ENCODE assay signal across 8 cellular contexts in the genomic region with DNA sequence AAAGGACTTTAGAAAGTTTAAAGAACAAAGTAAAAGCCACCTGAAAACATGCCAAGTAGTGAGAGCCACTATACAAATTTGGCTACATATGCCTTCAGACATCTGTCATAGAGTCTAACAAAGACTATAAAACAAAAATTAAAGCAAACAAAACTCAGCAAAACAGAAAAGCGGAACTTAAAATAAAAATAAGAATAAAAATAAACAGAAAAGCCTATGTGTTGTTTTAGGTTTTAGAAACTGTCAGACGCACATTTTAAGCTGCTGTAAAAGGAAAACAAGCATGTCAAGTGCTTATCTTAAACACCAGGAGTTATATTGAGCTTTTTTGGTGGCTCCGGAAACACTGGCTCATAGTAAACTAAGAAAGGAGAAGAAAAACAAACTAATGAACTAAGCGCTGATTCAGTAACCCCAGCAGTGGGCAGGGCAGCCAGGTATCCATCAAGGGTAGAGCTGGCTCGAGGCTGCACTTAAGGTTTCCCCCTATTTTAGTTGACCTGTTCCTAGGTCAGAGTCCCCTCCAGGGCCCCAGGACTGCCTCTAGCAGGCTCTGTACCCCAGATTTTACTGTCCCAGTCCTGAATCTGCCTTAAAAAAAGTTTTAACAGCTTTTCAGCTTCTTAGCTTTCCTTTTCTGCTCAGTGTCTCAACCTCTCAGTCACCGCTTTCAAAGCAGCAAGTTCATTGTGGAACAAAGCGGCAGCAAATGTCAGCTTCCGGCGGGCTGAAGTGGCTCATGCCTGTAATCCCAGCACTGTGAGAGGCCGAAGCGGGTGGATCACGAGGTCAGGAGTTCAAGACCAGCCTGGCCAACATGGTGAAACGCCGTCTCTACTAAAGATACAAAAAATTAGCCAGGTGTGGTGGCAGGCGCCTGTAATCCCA. TPM values are rescaled to one million over a fixed set of nuclear protein-coding genes. Genes with fewer than 3 reads are reported as not detected.
DNase-seq lines count a peak whose midpoint lies in the region; ATAC-seq, FAIRE-seq and TF ChIP-seq lines count a peak whose summit lies in the region.

No MANE protein-coding gene starts in this region.

- WGBS in lower leg skin, 2 donors = 69 to 73% methylated on average over 15 of the region's 15 CpGs

- H3K4me2 ChIP-seq in astrocyte (ENCODE audit: low read length) = peak overlapping the region; percentile 56

- H3K9ac ChIP-seq in astrocyte (ENCODE audit: low read length) = no peak overlapping the region

- peaks cover 8% of the 10 kb centered on the region for H3K4me1 ChIP-seq in Panc1 (ENCODE audit: control insufficient read depth, insufficient read depth, low read length)
- H3K4me1 ChIP-seq in astrocyte (ENCODE audit: insufficient read depth, low read length) = peaks cover 8% of the 10 kb centered on the region

- BruUV-seq in Panc1 (replicated peaks; lab: Mats Ljungman, UMichigan) = no TSS peak

- intact Hi-C loops in Panc1 (cut with micrococcal nuclease; ENCODE audit: unreplicated experiment) = no loop called here
- intact Hi-C loops in lower leg skin (cut with DNase I; ENCODE audit: low total_unique reads) = no loop called here

- TF ChIP-seq CTCF in HFFc6 (IDR thresholded peaks at IDR 0.05) = no peak
- no peak for TF ChIP-seq CTCF in Panc1 (IDR thresholded peaks at IDR 0.05)
- TF ChIP-seq CTCF in astrocyte (IDR thresholded peaks at IDR 0.05; ENCODE audit: insufficient read depth, low read depth, low read length) = no peak
- no peak for TF ChIP-seq CTCF in nephron (IDR thresholded peaks at IDR 0.05; ENCODE audit: unreplicated experiment in 3 of 3)
- no peak for TF ChIP-seq CTCF in lower leg skin (IDR thresholded peaks at IDR 0.05)

- in situ Hi-C loops in Panc1 (cut with HindIII; ENCODE audit: low pct_unique_long_range_greater_than_20kb, low sequenced_read_pairs) = no loop called here

- H3K27ac Mint-ChIP-seq in HFFc6 = no peak overlapping the region
- H3K27ac Mint-ChIP-seq in astrocyte (ENCODE audit: unreplicated experiment) = no peak overlapping the region
- peak overlapping the region; percentile 0 to 54 (median 20) for H3K27ac Mint-ChIP-seq in nephron

- no peaks in the 10 kb centered on the region for H3K79me2 ChIP-seq in astrocyte (ENCODE audit: insufficient read depth, low read length)

- H2AFZ ChIP-seq in astrocyte (ENCODE audit: low read depth, low read length) = no peak overlapping the region

- DNase-seq in HFFc6 = no peak
- no peak for DNase-seq in Panc1 (ENCODE audit: low read depth, low spot score)
- peak; percentile 21 for DNase-seq in astrocyte (ENCODE audit: low read depth)
- no peak for DNase-seq in SIG-M5 (lab: John Stamatoyannopoulos, UW)
- DNase-seq in NK-92 treated with Interleukin-12 subunit alpha and Interleukin-12 subunit beta, amount 100 ng/mL, for 24 hours (lab: John Stamatoyannopoulos, UW) = no peak
- DNase-seq in lower leg skin (ENCODE audit: low spot score in 2 of 2) = no peak

- no peaks in the 10 kb centered on the region for H3K9me3 ChIP-seq in Panc1 (ENCODE audit: control insufficient read depth, insufficient read depth, low read depth, low read length)
- no peaks in the 10 kb centered on the region for H3K9me3 ChIP-seq in astrocyte (ENCODE audit: insufficient read depth, low read depth, low read length)

- H3K36me3 Mint-ChIP-seq in HFFc6 (ENCODE audit: low read depth) (peaks cover 14% of the 10 kb centered on the region), astrocyte (ENCODE audit: low read depth, unreplicated experiment) (no peaks in the 10 kb centered on the region), nephron (ENCODE audit: low read depth) (peaks cover 4% of the 10 kb centered on the region)

- no peaks in the 10 kb centered on the region for H3K9me3 Mint-ChIP-seq in HFFc6
- peaks cover 5% of the 10 kb centered on the region for H3K9me3 Mint-ChIP-seq in astrocyte (ENCODE audit: unreplicated experiment)
- H3K9me3 Mint-ChIP-seq in nephron = peaks cover 14% of the 10 kb centered on the region

- H3K36me3 ChIP-seq in Panc1 (ENCODE audit: control insufficient read depth, insufficient read depth, low read length) (no peaks in the 10 kb centered on the region), astrocyte (ENCODE audit: insufficient read depth, low read length) (peaks cover 2% of the 10 kb centered on the region)

- H3K4me3 Mint-ChIP-seq in HFFc6 = peak overlapping the region; percentile 11; the same call in 1 of the 2 replicates
- H3K4me3 Mint-ChIP-seq in astrocyte (ENCODE audit: unreplicated experiment) = no peak overlapping the region
- no peak overlapping the region for H3K4me3 Mint-ChIP-seq in nephron

- H3K4me3 ChIP-seq in Panc1 (ENCODE audit: low read depth in 2 of 2, low read length in 2 of 2) (peak overlapping the region; percentile 5 to 54; a peak in 3 of 4 replicates), astrocyte (ENCODE audit: insufficient read depth, low read depth, low read length) (no peak overlapping the region), lower leg skin (ENCODE audit: low read depth, poor library complexity, severe bottlenecking) (no peak overlapping the region)

- no peaks in the 10 kb centered on the region for H3K27me3 ChIP-seq in Panc1 (ENCODE audit: control insufficient read depth, insufficient read depth, low read length)
- no peaks in the 10 kb centered on the region for H3K27me3 ChIP-seq in astrocyte (ENCODE audit: insufficient read depth, low read length)

- FAIRE-seq in astrocyte (lab: Jason Lieb, UNC) = no peak

- ATAC-seq in GM18499 (IDR thresholded peaks at IDR 0.05; ENCODE audit: insufficient read depth, unreplicated experiment) (peak; percentile 48), Panc1 (peak; percentile 85)

- TF ChIP-seq POLR2A in lower leg skin (IDR thresholded peaks at IDR 0.05) = no peak

- H4K20me1 ChIP-seq in astrocyte (ENCODE audit: insufficient read depth, low read length) = peaks cover 4% of the 10 kb centered on the region

- POLR2A ChIA-PET in Panc1 (lab: Charles Lee) = interaction anchor here (0.6 to 1.1 kb wide), 2 partner anchors 16 to 350 kb away, joined by 3 read pairs; no protein-coding TSS in a partner anchor

- H3K27ac ChIP-seq in Panc1 (ENCODE audit: low read length) (peak overlapping the region; percentile 20; the same call in 1 of the 2 replicates), astrocyte (ENCODE audit: low read depth, low read length) (no peak overlapping the region)

- peaks cover 4% of the 10 kb centered on the region; the same call in 1 of the 2 replicates for H3K27me3 Mint-ChIP-seq in HFFc6 (ENCODE audit: insufficient read depth)
- no peaks in the 10 kb centered on the region for H3K27me3 Mint-ChIP-seq in astrocyte (ENCODE audit: low read depth, unreplicated experiment)
- no peaks in the 10 kb centered on the region for H3K27me3 Mint-ChIP-seq in nephron (ENCODE audit: low read depth)

- CTCF ChIA-PET in Panc1 (lab: Charles Lee) = interaction anchor here (0.6 to 1.2 kb wide), 3 partner anchors 11 to 350 kb away, joined by 3 to 6 read pairs (median 6); no protein-coding TSS in a partner anchor

- H3K4me1 Mint-ChIP-seq in HFFc6 (ENCODE audit: low read depth) (peaks cover 25% of the 10 kb centered on the region), astrocyte (ENCODE audit: low read depth, unreplicated experiment) (peaks cover 6% of the 10 kb centered on the region), nephron (peaks cover 17% of the 10 kb centered on the region)

RNA-seq across cellular contexts. Expression of gene RMC1, which starts 15.3 kb away (rescaled TPM):
- total RNA-seq in HFFc6 (2021; fragmentation: NEBNext Ultra II Directional; extraction: Animal tissue kit (Norgen Biotek cat#: 25700)) = 10 to 100 TPM; 17.3 to 19.9 (median 19.4) TPM
- total RNA-seq in Panc1 (2021; ENCODE audit: unreplicated experiment) (57.4 TPM), astrocyte (25.2 and 28.3 TPM in 2 replicates), lower leg skin (10 to 100 TPM; 16.6 to 33.1 (median 25.4) TPM)
- polyA plus RNA-seq in Panc1 (2012; ENCODE audit: insufficient read length) = 34.1 TPM

RNA-seq across cellular contexts. Expression of gene RIOK3, which starts 34.9 kb away (rescaled TPM):
- 10 to 100 TPM; 37.9 to 46.1 (median 42.4) TPM for total RNA-seq in HFFc6 (2021; fragmentation: NEBNext Ultra II Directional; extraction: Animal tissue kit (Norgen Biotek cat#: 25700))
- total RNA-seq in Panc1 (2021; ENCODE audit: unreplicated experiment) (74.7 TPM), astrocyte (93.2 and 96.0 TPM in 2 replicates), lower leg skin (100 to 1,000 TPM in 2 of 4 donors, 10 to 100 TPM in 2; 74.2 to 131 (median 98.7) TPM)
- polyA plus RNA-seq in Panc1 (2012; ENCODE audit: insufficient read length) = 44.8 TPM

Comparison
In these comparisons a context has a peak if more than half of its experiments do, and no peak if none do; other contexts are left out.
1. H3K27ac Mint-ChIP-seq: peak in nephron (3 of 3); none in HFFc6 (single experiment) and astrocyte (single experiment).
2. H3K4me3 ChIP-seq: peak in Panc1 (2 of 2); none in astrocyte (single experiment) and lower leg skin (single experiment).